ENCODE assay signal across 24 cellular contexts in genomic region chr14:97874394-97874793, GRCh38.
"Had no signal": no experiment of that assay in that cellular context is flagged by ENCODE, and none has a peak within 500 bp of the region (broad histone marks: within the 10 kb centered on the region; RNA-seq: fewer than 3 reads in every experiment).

No MANE protein-coding gene starts in this region.

- H3K36me3 ChIP-seq: ascending aorta, cardiac muscle cell, gastrocnemius medialis, left lung, lower lobe of right lung, spleen, thoracic aorta had no signal

- H3K4me3 ChIP-seq: ascending aorta, cardiac muscle cell, coronary artery, gastrocnemius medialis, left lung, lower lobe of right lung, SK-N-MC, spleen, thoracic aorta had no signal

- H3K27me3 ChIP-seq: ascending aorta, cardiac muscle cell, gastrocnemius medialis, left lung, spleen had no signal

- H3K27me3 Mint-ChIP-seq: brain had no signal

- H3K36me3 Mint-ChIP-seq: activated naive CD4-positive, alpha-beta T cell treated with anti-CD3 and anti-CD28 coated beads, Interleukin-2, amount 50 U/mL, for 72 hours; brain; natural killer cell treated with Interleukin-12 subunit alpha and Interleukin-12 subunit beta and Interleukin-15 and Interleukin-18, amount 100 ng/mL, for 72 hours had no signal

- H3K9me3 Mint-ChIP-seq: effector memory CD8-positive, alpha-beta T cell; natural killer cell treated with Interleukin-12 subunit alpha and Interleukin-12 subunit beta and Interleukin-15 and Interleukin-18, amount 100 ng/mL, for 72 hours had no signal

- H3K4me1 ChIP-seq: gastrocnemius medialis, left lung, lower lobe of right lung, spleen had no signal

- DNase-seq: activated CD4-positive, alpha-beta T cell treated with anti-CD3 and anti-CD28 coated beads, Interleukin-2, amount 50 U/mL, for 4 hours; activated CD4-positive, CD25-positive, alpha-beta regulatory T cell treated with anti-CD3 and anti-CD28 coated beads, Interleukin-2, amount 50 U/mL, for 72 hours; activated T-cell treated with anti-CD3 and anti-CD28 coated beads, Interleukin-2, amount 50 U/mL, for 48 hours; cerebellar nuclear complex; effector memory CD8-positive, alpha-beta T cell; erythroblast; gastrocnemius medialis; glutamatergic neuron; left lung; lower lobe of right lung; mesenchymal stem cell; posterior cingulate gyrus; right cardiac atrium; spleen; SW 1271; trophoblast cell had no signal

- H3K9me3 ChIP-seq: ascending aorta, gastrocnemius medialis, left lung, lower lobe of right lung, spleen, thoracic aorta had no signal

- H3K4me3 Mint-ChIP-seq: brain; effector memory CD8-positive, alpha-beta T cell; natural killer cell treated with Interleukin-12 subunit alpha and Interleukin-12 subunit beta and Interleukin-15 and Interleukin-18, amount 100 ng/mL, for 72 hours had no signal

- H3K27ac Mint-ChIP-seq: effector memory CD8-positive, alpha-beta T cell; natural killer cell treated with Interleukin-12 subunit alpha and Interleukin-12 subunit beta and Interleukin-15 and Interleukin-18, amount 100 ng/mL, for 72 hours had no signal

- H3K27ac ChIP-seq: ascending aorta, cardiac muscle cell, coronary artery, gastrocnemius medialis, left lung, lower lobe of right lung, SK-N-MC, spleen, thoracic aorta had no signal

- ATAC-seq: effector memory CD8-positive, alpha-beta T cell; gastrocnemius medialis; left lung; lower lobe of right lung; natural killer cell treated with Interleukin-12 subunit alpha and Interleukin-12 subunit beta and Interleukin-15 and Interleukin-18, amount 100 ng/mL, for 72 hours; right cardiac atrium had no signal
